21 cellular contexts compared by ENCODE assay signal in the genomic region with DNA sequence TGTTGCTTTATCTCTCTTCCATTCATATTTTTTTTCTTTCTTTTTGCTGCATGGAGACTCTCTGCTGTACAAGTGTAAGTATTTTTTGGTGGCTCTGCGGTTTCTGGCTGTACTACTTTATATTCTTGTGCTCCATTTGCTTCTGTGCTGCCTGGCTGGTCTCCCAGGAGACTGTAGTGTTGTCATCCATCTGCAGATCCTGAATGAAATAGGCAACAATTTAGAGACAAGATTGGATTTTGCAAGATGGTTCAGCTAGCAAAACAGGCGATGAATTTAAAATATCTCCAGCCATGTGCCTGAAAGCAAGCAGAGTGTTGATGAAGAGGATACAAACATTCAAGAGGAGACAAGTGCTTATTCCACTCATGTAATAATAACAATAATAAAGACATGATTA.
DNase-seq lines count a peak whose midpoint lies in the region; ATAC-seq and TF ChIP-seq lines count a peak whose summit lies in the region.
"Had no signal": no experiment of that assay in that cellular context is flagged by ENCODE, and none has a peak within 500 bp of the region (broad histone marks: within the 10 kb centered on the region; RNA-seq: fewer than 3 reads in every experiment).

No MANE protein-coding gene starts in this region.

- H3K9me2 ChIP-seq in neural cell (ENCODE audit: insufficient read depth, low read length), result no peaks in the 10 kb centered on the region

- DNase-seq in AG10803 (ENCODE audit: low read depth) (peak; percentile 45), LHCN-M2 (ENCODE audit: low read depth) (peak; percentile 7), cerebellum (ENCODE audit: low spot score) (peak; percentile 70), uterus (no peak), NCI-H510A (lab: John Stamatoyannopoulos, UW) (no peak)
- DNase-seq in stimulated activated CD8-positive, alpha-beta memory T cell treated with anti-CD3 and anti-CD28 coated beads, Interleukin-4, amount 100 ng/mL, for 48 hours, result no peak
- DNase-seq: activated CD4-positive, alpha-beta T cell treated with anti-CD3 and anti-CD28 coated beads, Interleukin-2, amount 10 ng/mL, durations not matched to agents 7 days and 5 days; activated naive CD8-positive, alpha-beta T cell treated with anti-CD3 and anti-CD28 coated beads, Interleukin-2, amount 50 U/mL, for 24 hours; CD4-positive, alpha-beta memory T cell; central memory CD4-positive, alpha-beta T cell; KBM-7; left colon; NCI-H1694; NCI-H2227 treated with DMSO at 0.1 percent for 48 hours; nephron progenitor cell; Peyer's patch had no signal

- no peak overlapping the region for H3K4me3 ChIP-seq in AG10803 (ENCODE audit: low read length)
- H3K4me3 ChIP-seq in neural cell (ENCODE audit: low read length), result peak overlapping the region; percentile 20
- no peak overlapping the region for H3K4me3 ChIP-seq in uterus
- H3K4me3 ChIP-seq: HAP-1, Peyer's patch, SJSA1 had no signal

- H3K9ac ChIP-seq in neural cell (ENCODE audit: low read length), result no peak overlapping the region

- H3K4me2 ChIP-seq in neural cell (ENCODE audit: low read length), result peak overlapping the region; percentile 29

- TF ChIP-seq POLR2A in uterus (IDR thresholded peaks at IDR 0.05), result no peak

- H3K36me3 ChIP-seq in neural cell (ENCODE audit: insufficient read depth, low read length) (no peaks in the 10 kb centered on the region), uterus (no peaks in the 10 kb centered on the region)
- H3K36me3 ChIP-seq: HAP-1, SJSA1 had no signal

- no peak for ATAC-seq in HG03521 (IDR thresholded peaks at IDR 0.05; ENCODE audit: unreplicated experiment)
- ATAC-seq: activated naive CD8-positive, alpha-beta T cell treated with anti-CD3 and anti-CD28 coated beads, Interleukin-2, amount 50 U/mL, for 24 hours; esophagus mucosa; left colon had no signal

- H3F3A ChIP-seq in neural cell (ENCODE audit: insufficient read depth, low read length, poor library complexity, severe bottlenecking), result peaks cover 4% of the 10 kb centered on the region

- no peaks in the 10 kb centered on the region for H4K20me1 ChIP-seq in neural cell (ENCODE audit: insufficient read depth)

- H2AFZ ChIP-seq in neural cell (ENCODE audit: low read depth, low read length), result no peak overlapping the region

- no peaks in the 10 kb centered on the region for H3K4me1 ChIP-seq in uterus
- H3K4me1 ChIP-seq: HAP-1, Peyer's patch had no signal

- no peak for TF ChIP-seq EP300 in neural cell (conservative IDR thresholded peaks at IDR 0.05; ENCODE audit: poor library complexity, severe bottlenecking)

- no peaks in the 10 kb centered on the region for H3K79me2 ChIP-seq in neural cell (replicated peaks; ENCODE audit: insufficient read depth, low read length)

- no peak for TF ChIP-seq CTCF in AG10803 (conservative IDR thresholded peaks at IDR 0.05; ENCODE audit: low read length)
- TF ChIP-seq CTCF in neural cell (IDR thresholded peaks at IDR 0.05; ENCODE audit: poor library complexity, severe bottlenecking), result no peak
- TF ChIP-seq CTCF in uterus (IDR thresholded peaks at IDR 0.05), result no peak

- peak overlapping the region; percentile 31 for H3K27ac ChIP-seq in neural cell (ENCODE audit: low read length)
- no peak overlapping the region for H3K27ac ChIP-seq in uterus
- H3K27ac ChIP-seq: Peyer's patch, SJSA1 had no signal

- no peaks in the 10 kb centered on the region for H3K27me3 ChIP-seq in neural cell (ENCODE audit: insufficient read depth, low read depth, low read length)
- no peaks in the 10 kb centered on the region for H3K27me3 ChIP-seq in uterus
- H3K27me3 ChIP-seq: Peyer's patch, SJSA1 had no signal

- H3K9me3 ChIP-seq in neural cell (ENCODE audit: low read length) (no peaks in the 10 kb centered on the region), uterus (no peaks in the 10 kb centered on the region)
- H3K9me3 ChIP-seq: HAP-1, Peyer's patch, SJSA1 had no signal

- intact Hi-C loops in uterus (cut with DNase I; ENCODE audit: low total_unique reads), result no loop called here

- no peak for TF ChIP-seq RAD21 in neural cell (conservative IDR thresholded peaks at IDR 0.05)

TF ChIP-seq in neural cell, 6 proteins besides CTCF, POLR2A, EP300 and RAD21:
- TF ChIP-seq EZH2 (IDR thresholded peaks at IDR 0.05; ENCODE audit: borderline replicate concordance, insufficient read depth, low read length, poor library complexity, severe bottlenecking) (no peak), TAF1 (IDR thresholded peaks at IDR 0.05; ENCODE audit: low read depth) (no peak), MXI1 (conservative IDR thresholded peaks at IDR 0.05; ENCODE audit: poor library complexity, severe bottlenecking) (no peak), SMC3 (conservative IDR thresholded peaks at IDR 0.05; ENCODE audit: poor library complexity) (no peak), POLR2AphosphoS5 (IDR thresholded peaks at IDR 0.05) (no peak)
- TF ChIP-seq, protein P1, sequence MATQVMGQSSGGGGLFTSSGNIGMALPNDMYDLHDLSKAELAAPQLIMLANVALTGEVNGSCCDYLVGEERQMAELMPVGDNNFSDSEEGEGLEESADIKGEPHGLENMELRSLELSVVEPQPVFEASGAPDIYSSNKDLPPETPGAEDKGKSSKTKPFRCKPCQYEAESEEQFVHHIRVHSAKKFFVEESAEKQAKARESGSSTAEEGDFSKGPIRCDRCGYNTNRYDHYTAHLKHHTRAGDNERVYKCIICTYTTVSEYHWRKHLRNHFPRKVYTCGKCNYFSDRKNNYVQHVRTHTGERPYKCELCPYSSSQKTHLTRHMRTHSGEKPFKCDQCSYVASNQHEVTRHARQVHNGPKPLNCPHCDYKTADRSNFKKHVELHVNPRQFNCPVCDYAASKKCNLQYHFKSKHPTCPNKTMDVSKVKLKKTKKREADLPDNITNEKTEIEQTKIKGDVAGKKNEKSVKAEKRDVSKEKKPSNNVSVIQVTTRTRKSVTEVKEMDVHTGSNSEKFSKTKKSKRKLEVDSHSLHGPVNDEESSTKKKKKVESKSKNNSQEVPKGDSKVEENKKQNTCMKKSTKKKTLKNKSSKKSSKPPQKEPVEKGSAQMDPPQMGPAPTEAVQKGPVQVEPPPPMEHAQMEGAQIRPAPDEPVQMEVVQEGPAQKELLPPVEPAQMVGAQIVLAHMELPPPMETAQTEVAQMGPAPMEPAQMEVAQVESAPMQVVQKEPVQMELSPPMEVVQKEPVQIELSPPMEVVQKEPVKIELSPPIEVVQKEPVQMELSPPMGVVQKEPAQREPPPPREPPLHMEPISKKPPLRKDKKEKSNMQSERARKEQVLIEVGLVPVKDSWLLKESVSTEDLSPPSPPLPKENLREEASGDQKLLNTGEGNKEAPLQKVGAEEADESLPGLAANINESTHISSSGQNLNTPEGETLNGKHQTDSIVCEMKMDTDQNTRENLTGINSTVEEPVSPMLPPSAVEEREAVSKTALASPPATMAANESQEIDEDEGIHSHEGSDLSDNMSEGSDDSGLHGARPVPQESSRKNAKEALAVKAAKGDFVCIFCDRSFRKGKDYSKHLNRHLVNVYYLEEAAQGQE (IDR thresholded peaks at IDR 0.05; ENCODE audit: borderline replicate concordance), result no peak

Comparison
In these comparisons a context has a peak if more than half of its experiments do, and no peak if none do; other contexts are left out.
1. DNase-seq: peak in AG10803 (single experiment), LHCN-M2 (single experiment) and cerebellum (single experiment); none in uterus (0 of 2), stimulated activated CD8-positive, alpha-beta memory T cell treated with anti-CD3 and anti-CD28 coated beads, Interleukin-4, amount 100 ng/mL, for 48 hours (single experiment) and NCI-H510A (single experiment).